In genomic region chr19:53621885-53622710, GRCh38 we compare ENCODE assay signal across 16 cellular contexts. TPM values are rescaled to one million over a fixed set of nuclear protein-coding genes. Genes with fewer than 3 reads are reported as not detected.
A peak's percentile ranks its signal among the peaks of the same experiment; 100 is the strongest.
DNase-seq lines count a peak whose midpoint lies in the region; ATAC-seq, FAIRE-seq and TF ChIP-seq lines count a peak whose summit lies in the region.
"Had no signal": no experiment of that assay in that cellular context is flagged by ENCODE, and none has a peak within 500 bp of the region (broad histone marks: within the 10 kb centered on the region; RNA-seq: fewer than 3 reads in every experiment).

No MANE protein-coding gene starts in this region.

- H3K27me3 ChIP-seq in HUES6 (ENCODE audit: control insufficient read depth, insufficient read depth, low read length): no peaks in the 10 kb centered on the region
- H3K27me3 ChIP-seq in bronchial epithelial cell (ENCODE audit: control insufficient read depth, insufficient read depth, low read length): no peaks in the 10 kb centered on the region
- H3K27me3 ChIP-seq in lower lobe of right lung (ENCODE audit: low read depth): no peaks in the 10 kb centered on the region
- H3K27me3 ChIP-seq: cardiac muscle cell had no signal

- H3K36me3 ChIP-seq in HUES6 (ENCODE audit: control insufficient read depth, insufficient read depth, low read length) (no peaks in the 10 kb centered on the region), bronchial epithelial cell (ENCODE audit: control insufficient read depth, insufficient read depth, low read length) (no peaks in the 10 kb centered on the region), lower lobe of right lung (no peaks in the 10 kb centered on the region)
- H3K36me3 ChIP-seq: cardiac muscle cell had no signal

- no peak for FAIRE-seq in bronchial epithelial cell (lab: Jason Lieb, UNC)
- FAIRE-seq: endometrium had no signal

- H3K4me3 ChIP-seq in HUES6 (ENCODE audit: low read depth, low read length) (no peak overlapping the region), bronchial epithelial cell (ENCODE audit: low read depth, low read length) (no peak overlapping the region), lower lobe of right lung (no peak overlapping the region)
- H3K4me3 ChIP-seq: cardiac muscle cell had no signal

- TF ChIP-seq CTCF in bronchial epithelial cell (IDR thresholded peaks at IDR 0.05; ENCODE audit: insufficient read depth, low read length, severe bottlenecking): no peak
- no peak for TF ChIP-seq CTCF in lower lobe of right lung (IDR thresholded peaks at IDR 0.05)
- no peak for TF ChIP-seq CTCF in GM13976 (IDR thresholded peaks at IDR 0.05; ENCODE audit: borderline replicate concordance, control extremely low read depth, extremely low read depth, insufficient read depth, missing control alignments)

- H3K9ac ChIP-seq in HUES6 (ENCODE audit: low read length): no peak overlapping the region

- intact Hi-C loops in lower lobe of right lung (cut with DNase I): no loop called here

- peaks cover 11% of the 10 kb centered on the region; the same call in 1 of the 2 replicates for H3K4me1 ChIP-seq in HUES6 (ENCODE audit: control insufficient read depth, insufficient read depth, low read length)
- peaks cover 17% of the 10 kb centered on the region for H3K4me1 ChIP-seq in lower lobe of right lung

- H3K9me3 ChIP-seq in HUES6 (ENCODE audit: control insufficient read depth, insufficient read depth, low read depth, low read length) (no peaks in the 10 kb centered on the region), lower lobe of right lung (no peaks in the 10 kb centered on the region)

- in situ Hi-C loops in GM13976 (cut with MboI; ENCODE audit: low sequenced_read_pairs, unreplicated experiment): no loop called here

- H3K27ac ChIP-seq in HUES6 (ENCODE audit: low read depth, low read length): peak overlapping the region; percentile 14; the same call in 1 of the 2 replicates
- peak overlapping the region; percentile 6 for H3K27ac ChIP-seq in lower lobe of right lung
- H3K27ac ChIP-seq: cardiac muscle cell had no signal

- DNase-seq in A172 (ENCODE audit: low spot score) (peak; percentile 60), bronchial epithelial cell (ENCODE audit: low read depth) (peak; percentile 67), lower lobe of right lung (no peak), hippocampal formation (lab: John Stamatoyannopoulos, UW) (no peak), GM13976 (ENCODE audit: low spot score) (no peak)
- no peak for DNase-seq in stimulated activated naive CD8-positive, alpha-beta T cell treated with anti-CD3 and anti-CD28 coated beads, Interleukin-15, Interleukin-2, amounts not matched to agents 100 U/mL and 50 U/mL, for 24 hours
- DNase-seq: ACHN, Karpas-422, left cardiac atrium, NCI-H2029 treated with DMSO at 0.1 percent for 48 hours had no signal

- ATAC-seq in lower lobe of right lung (peak in 1 of 2 donors; percentile 28), GM21360 (IDR thresholded peaks at IDR 0.05; ENCODE audit: unreplicated experiment) (no peak)
- no peak for ATAC-seq in stimulated activated naive CD8-positive, alpha-beta T cell treated with anti-CD3 and anti-CD28 coated beads, Interleukin-15, Interleukin-2, amounts not matched to agents 100 U/mL and 50 U/mL, for 24 hours
- ATAC-seq: activated naive CD4-positive, alpha-beta T cell treated with anti-CD3 and anti-CD28 coated beads, Interleukin-2, amount 50 U/mL, for 72 hours; natural killer cell treated with Interleukin-12 subunit alpha and Interleukin-12 subunit beta and Interleukin-15 and Interleukin-18, amount 100 ng/mL, for 72 hours had no signal

RNA-seq across cellular contexts. Expression of gene DPRX, which starts 9.7 kb away (rescaled TPM):
- not detected in 2 replicates for total RNA-seq in A172 (2014; rRNA removed; shearing (Covaris generic))
- total RNA-seq in bronchial epithelial cell (not detected in 2 replicates), lower lobe of right lung (not detected)
- total RNA-seq: activated naive CD4-positive, alpha-beta T cell treated with anti-CD3 and anti-CD28 coated beads, Interleukin-2, amount 50 U/mL, for 72 hours; cardiac muscle cell; left cardiac atrium; natural killer cell treated with Interleukin-12 subunit alpha and Interleukin-12 subunit beta and Interleukin-15 and Interleukin-18, amount 100 ng/mL, for 72 hours had no signal

Comparison
In these comparisons a context has a peak if more than half of its experiments do, and no peak if none do; other contexts are left out.
1. DNase-seq: peak in A172 (single experiment) and bronchial epithelial cell (single experiment); none in lower lobe of right lung (single experiment), stimulated activated naive CD8-positive, alpha-beta T cell treated with anti-CD3 and anti-CD28 coated beads, Interleukin-15, Interleukin-2, amounts not matched to agents 100 U/mL and 50 U/mL, for 24 hours (single experiment), hippocampal formation (0 of 2) and GM13976 (single experiment).